In the genomic region with DNA sequence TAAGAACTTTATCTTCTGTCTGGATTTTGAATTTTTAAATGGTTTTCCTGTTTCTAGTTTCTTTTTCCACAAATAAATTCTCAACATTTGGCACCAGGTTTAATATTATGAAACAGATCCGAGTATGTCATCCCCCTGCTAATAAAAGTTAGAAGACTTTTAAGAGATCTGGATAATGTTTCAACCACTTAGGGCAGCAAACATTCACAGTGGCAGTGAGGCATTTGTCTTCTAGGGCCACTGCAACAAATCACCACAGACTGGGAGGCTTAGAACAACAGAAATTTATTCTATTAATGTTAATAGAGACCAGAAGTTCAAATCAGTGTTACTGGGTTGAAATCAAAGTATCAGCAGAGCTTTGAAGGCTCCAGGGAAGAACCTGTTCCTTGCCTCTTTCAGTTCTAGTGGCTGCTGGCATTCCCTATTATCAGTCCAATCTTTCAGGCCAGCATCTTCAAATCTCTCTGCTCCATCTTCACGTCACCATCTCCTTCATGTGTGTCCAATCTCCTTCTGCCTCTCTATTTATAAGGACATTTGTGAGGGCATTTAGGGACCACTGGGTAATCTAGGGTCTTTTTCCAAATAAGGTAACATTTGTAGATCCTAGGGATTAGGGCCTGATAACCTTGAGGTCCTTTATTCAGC, we compare ENCODE assay signal across 1 cellular context.
TF ChIP-seq lines count a peak whose summit lies in the region.

No MANE protein-coding gene starts in this region.

TF ChIP-seq in WTC11, 78 proteins besides CTCF, POLR2A, EP300 and RAD21 (continued from another document):
- TF ChIP-seq ZNF232 (CRISPR knock-in tag; IDR thresholded peaks at IDR 0.05) = no peak
- TF ChIP-seq, protein P1, sequence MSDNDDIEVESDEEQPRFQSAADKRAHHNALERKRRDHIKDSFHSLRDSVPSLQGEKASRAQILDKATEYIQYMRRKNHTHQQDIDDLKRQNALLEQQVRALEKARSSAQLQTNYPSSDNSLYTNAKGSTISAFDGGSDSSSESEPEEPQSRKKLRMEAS (CRISPR knock-in tag; IDR thresholded peaks at IDR 0.05) = no peak
- no peak for TF ChIP-seq ATF1 (CRISPR knock-in tag; IDR thresholded peaks at IDR 0.05)
- TF ChIP-seq, protein P2, sequence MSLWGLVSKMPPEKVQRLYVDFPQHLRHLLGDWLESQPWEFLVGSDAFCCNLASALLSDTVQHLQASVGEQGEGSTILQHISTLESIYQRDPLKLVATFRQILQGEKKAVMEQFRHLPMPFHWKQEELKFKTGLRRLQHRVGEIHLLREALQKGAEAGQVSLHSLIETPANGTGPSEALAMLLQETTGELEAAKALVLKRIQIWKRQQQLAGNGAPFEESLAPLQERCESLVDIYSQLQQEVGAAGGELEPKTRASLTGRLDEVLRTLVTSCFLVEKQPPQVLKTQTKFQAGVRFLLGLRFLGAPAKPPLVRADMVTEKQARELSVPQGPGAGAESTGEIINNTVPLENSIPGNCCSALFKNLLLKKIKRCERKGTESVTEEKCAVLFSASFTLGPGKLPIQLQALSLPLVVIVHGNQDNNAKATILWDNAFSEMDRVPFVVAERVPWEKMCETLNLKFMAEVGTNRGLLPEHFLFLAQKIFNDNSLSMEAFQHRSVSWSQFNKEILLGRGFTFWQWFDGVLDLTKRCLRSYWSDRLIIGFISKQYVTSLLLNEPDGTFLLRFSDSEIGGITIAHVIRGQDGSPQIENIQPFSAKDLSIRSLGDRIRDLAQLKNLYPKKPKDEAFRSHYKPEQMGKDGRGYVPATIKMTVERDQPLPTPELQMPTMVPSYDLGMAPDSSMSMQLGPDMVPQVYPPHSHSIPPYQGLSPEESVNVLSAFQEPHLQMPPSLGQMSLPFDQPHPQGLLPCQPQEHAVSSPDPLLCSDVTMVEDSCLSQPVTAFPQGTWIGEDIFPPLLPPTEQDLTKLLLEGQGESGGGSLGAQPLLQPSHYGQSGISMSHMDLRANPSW (CRISPR knock-in tag; conservative IDR thresholded peaks at IDR 0.05; ENCODE audit: low read depth) = no peak
- TF ChIP-seq, protein P3, sequence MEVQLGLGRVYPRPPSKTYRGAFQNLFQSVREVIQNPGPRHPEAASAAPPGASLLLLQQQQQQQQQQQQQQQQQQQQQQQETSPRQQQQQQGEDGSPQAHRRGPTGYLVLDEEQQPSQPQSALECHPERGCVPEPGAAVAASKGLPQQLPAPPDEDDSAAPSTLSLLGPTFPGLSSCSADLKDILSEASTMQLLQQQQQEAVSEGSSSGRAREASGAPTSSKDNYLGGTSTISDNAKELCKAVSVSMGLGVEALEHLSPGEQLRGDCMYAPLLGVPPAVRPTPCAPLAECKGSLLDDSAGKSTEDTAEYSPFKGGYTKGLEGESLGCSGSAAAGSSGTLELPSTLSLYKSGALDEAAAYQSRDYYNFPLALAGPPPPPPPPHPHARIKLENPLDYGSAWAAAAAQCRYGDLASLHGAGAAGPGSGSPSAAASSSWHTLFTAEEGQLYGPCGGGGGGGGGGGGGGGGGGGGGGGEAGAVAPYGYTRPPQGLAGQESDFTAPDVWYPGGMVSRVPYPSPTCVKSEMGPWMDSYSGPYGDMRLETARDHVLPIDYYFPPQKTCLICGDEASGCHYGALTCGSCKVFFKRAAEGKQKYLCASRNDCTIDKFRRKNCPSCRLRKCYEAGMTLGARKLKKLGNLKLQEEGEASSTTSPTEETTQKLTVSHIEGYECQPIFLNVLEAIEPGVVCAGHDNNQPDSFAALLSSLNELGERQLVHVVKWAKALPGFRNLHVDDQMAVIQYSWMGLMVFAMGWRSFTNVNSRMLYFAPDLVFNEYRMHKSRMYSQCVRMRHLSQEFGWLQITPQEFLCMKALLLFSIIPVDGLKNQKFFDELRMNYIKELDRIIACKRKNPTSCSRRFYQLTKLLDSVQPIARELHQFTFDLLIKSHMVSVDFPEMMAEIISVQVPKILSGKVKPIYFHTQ (CRISPR knock-in tag; IDR thresholded peaks at IDR 0.05) = no peak
- TF ChIP-seq SMAD3 (CRISPR knock-in tag; IDR thresholded peaks at IDR 0.05; ENCODE audit: borderline replicate concordance) = no peak
